ENCODE assay signal across 11 cellular contexts in the genomic region with DNA sequence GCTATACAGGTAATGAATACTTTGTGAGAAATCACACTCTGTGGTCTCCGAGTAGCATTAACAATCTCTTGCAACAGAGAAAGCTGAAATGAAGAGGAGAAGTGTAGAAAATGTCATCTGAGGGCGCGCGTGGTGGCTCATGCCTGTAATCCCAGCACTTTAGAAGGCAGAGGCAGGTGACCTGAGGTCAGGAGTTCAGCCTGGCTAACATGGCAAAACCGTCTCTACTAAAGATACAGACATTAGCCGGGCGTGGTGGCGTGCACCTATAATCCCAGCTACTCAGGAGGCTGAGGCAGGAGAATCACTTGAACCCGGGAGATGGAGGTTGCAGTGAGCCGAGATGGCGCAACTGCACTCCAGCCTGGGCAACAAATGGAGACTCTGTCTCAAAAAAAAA. TPM values are rescaled to one million over a fixed set of nuclear protein-coding genes. Genes with fewer than 3 reads are reported as not detected.
DNase-seq lines count a peak whose midpoint lies in the region; ATAC-seq, FAIRE-seq and TF ChIP-seq lines count a peak whose summit lies in the region.
"Not testable (repeated sequence)": the region's sequence is repeated elsewhere in the genome, so short reads cannot be mapped to it uniquely, and the experiment has no call there.
"Had no signal": no experiment of that assay in that cellular context is flagged by ENCODE, and none has a peak within 500 bp of the region (broad histone marks: within the 10 kb centered on the region; RNA-seq: fewer than 3 reads in every experiment).

No MANE protein-coding gene starts in this region.

- H3K9ac ChIP-seq in liver (ENCODE audit: low read depth in 1 of 2, low read length in 2 of 2), result not testable (repeated sequence)

- TF ChIP-seq POLR2A in body of pancreas (IDR thresholded peaks at IDR 0.05), result not testable (repeated sequence)

- H3K36me3 ChIP-seq in WERI-Rb-1; body of pancreas (replicated peaks in 1 of 2; ENCODE audit: insufficient read depth in 1 of 2, low read depth in 2 of 2); liver (ENCODE audit: control insufficient read depth in 4 of 4, insufficient read depth in 3 of 4, low read depth in 1 of 4, low read length in 3 of 4); small intestine (ENCODE audit: control insufficient read depth in 2 of 2, insufficient read depth in 2 of 2, low read length in 2 of 2): not testable (repeated sequence)

- peaks cover 11% of the 10 kb centered on the region for H3K4me1 Mint-ChIP-seq in osteocyte (ENCODE audit: unreplicated experiment)
- H3K4me1 Mint-ChIP-seq in progenitor cell of endocrine pancreas (ENCODE audit: low read depth), result peaks cover 28% of the 10 kb centered on the region

- TF ChIP-seq CTCF in WERI-Rb-1 (IDR thresholded peaks at IDR 0.05; ENCODE audit: low read depth, low read length); body of pancreas (IDR thresholded peaks at IDR 0.05); liver (IDR thresholded peaks at IDR 0.05; ENCODE audit: low read depth, low read length, missing input control); osteocyte (IDR thresholded peaks at IDR 0.05); progenitor cell of endocrine pancreas (IDR thresholded peaks at IDR 0.05; ENCODE audit: unreplicated experiment): not testable (repeated sequence)

- intact Hi-C loops in body of pancreas (cut with DNase I), result not testable (repeated sequence)

- not testable (repeated sequence) for ATAC-seq in body of pancreas
- ATAC-seq in left lobe of liver, result peak; percentile 68

- TF ChIP-seq RAD21 in liver (IDR thresholded peaks at IDR 0.05), result not testable (repeated sequence)

- WGBS in body of pancreas, 2 donors, result 70 to 72% methylated on average over 8 to 11 of the region's 11 CpGs
- 41% methylated on average over 11 of the region's 11 CpGs for WGBS in liver
- WGBS in small intestine, 3 donors, result 48 to 87% (median 65%) methylated on average over 11 of the region's 11 CpGs

- H3K27me3 ChIP-seq in WERI-Rb-1 (ENCODE audit: insufficient read depth, low read depth, severe bottlenecking); body of pancreas; liver (ENCODE audit: control insufficient read depth in 4 of 4, insufficient read depth in 4 of 4, low read length in 3 of 4); small intestine (ENCODE audit: control insufficient read depth in 2 of 2, insufficient read depth in 2 of 2, low read length in 2 of 2): not testable (repeated sequence)

- not testable (repeated sequence) for H3K9me3 ChIP-seq in WERI-Rb-1 (ENCODE audit: severe bottlenecking); body of pancreas; liver (ENCODE audit: control insufficient read depth in 4 of 4, low read length in 3 of 4); small intestine (ENCODE audit: control insufficient read depth, low read depth)

- not testable (repeated sequence) for H3K27me3 Mint-ChIP-seq in osteocyte (ENCODE audit: unreplicated experiment); progenitor cell of endocrine pancreas

- H3K9me3 Mint-ChIP-seq in osteocyte (ENCODE audit: unreplicated experiment); progenitor cell of endocrine pancreas (ENCODE audit: low read depth): not testable (repeated sequence)

- not testable (repeated sequence) for FAIRE-seq in small intestine (lab: Jason Lieb, UNC)

- not testable (repeated sequence) for H3K27ac ChIP-seq in WERI-Rb-1; small intestine (ENCODE audit: low read depth in 1 of 2, low read length in 1 of 2)
- H3K27ac ChIP-seq in body of pancreas (peak overlapping the region in 3 of 4 donors; percentile 85 to 89 (median 86)), liver (ENCODE audit: low read depth in 1 of 2, low read length in 2 of 2) (peak overlapping the region; percentile 35 to 37)

- H3K36me3 Mint-ChIP-seq in osteocyte (ENCODE audit: unreplicated experiment); progenitor cell of endocrine pancreas (ENCODE audit: insufficient read depth): not testable (repeated sequence)

- H3K4me3 ChIP-seq in WERI-Rb-1 (ENCODE audit: low read depth, low read length); body of pancreas; liver (ENCODE audit: low read depth in 1 of 3, low read length in 3 of 3); small intestine (ENCODE audit: low read depth in 1 of 2, low read length in 2 of 2): not testable (repeated sequence)

- DNase-seq in NCI-H82 (lab: John Stamatoyannopoulos, UW), result peak; percentile 25
- peak; percentile 46 for DNase-seq in WERI-Rb-1
- not testable (repeated sequence) for DNase-seq in body of pancreas; progenitor cell of endocrine pancreas (ENCODE audit: low spot score, unreplicated experiment)
- peak; percentile 70 for DNase-seq in left lobe of liver (ENCODE audit: low spot score)
- peak; percentile 19 for DNase-seq in osteocyte (ENCODE audit: extremely low spot score, unreplicated experiment)
- peak; percentile 61 for DNase-seq in small intestine

- not testable (repeated sequence) for H3K27ac Mint-ChIP-seq in osteocyte (ENCODE audit: unreplicated experiment)
- peak overlapping the region; percentile 69 for H3K27ac Mint-ChIP-seq in progenitor cell of endocrine pancreas

- peaks cover 38% of the 10 kb centered on the region for H3K4me1 ChIP-seq in body of pancreas
- peaks cover 4 to 62% (median 44%) of the 10 kb centered on the region in 4 donors for H3K4me1 ChIP-seq in liver (ENCODE audit: control insufficient read depth in 4 of 4, insufficient read depth in 4 of 4, low read length in 3 of 4)
- H3K4me1 ChIP-seq in small intestine (ENCODE audit: control insufficient read depth in 2 of 2, insufficient read depth in 1 of 2, low read depth in 1 of 2, low read length in 1 of 2), result not testable (repeated sequence)

- not testable (repeated sequence) for H3K4me3 Mint-ChIP-seq in osteocyte (ENCODE audit: unreplicated experiment); progenitor cell of endocrine pancreas (ENCODE audit: low read depth)

TF ChIP-seq in liver, 16 proteins besides CTCF, POLR2A, EP300 and RAD21:
- TF ChIP-seq SP1 (IDR thresholded peaks at IDR 0.05) (peak; percentile 51), HNF4A (conservative IDR thresholded peaks at IDR 0.05) (peak; percentile 52 to 53), RXRA (IDR thresholded peaks at IDR 0.05) (peak; percentile 81 to 85)

RNA-seq across cellular contexts. Expression of gene BMERB1, which starts 20.5 kb away (rescaled TPM):
- total RNA-seq in body of pancreas (10 to 100 TPM in 1 of 2 donors, 1 to 10 TPM in 1; 8.9 to 22.3 TPM), left lobe of liver (12.2 TPM), liver (10 to 100 TPM in 1 of 2 donors, 1 to 10 TPM in 1; 5.6 to 33.3 TPM), osteocyte (47.5 and 47.9 TPM in 2 replicates), progenitor cell of endocrine pancreas (13.5 and 16.1 TPM in 2 replicates)
- polyA plus RNA-seq in liver (1 to 10 TPM; 8.3 to 9.7 TPM), small intestine (10 to 100 TPM in 1 of 3 donors, 1 to 10 TPM in 1, under 1 TPM in 1; 0.89 to 20.9 (median 4.6) TPM)
- total RNA-seq: Caco-2 had no signal

RNA-seq across cellular contexts. Expression of gene MPV17L, which starts 59.4 kb away (rescaled TPM):
- total RNA-seq in body of pancreas, result 10 to 100 TPM; 14.5 to 35.3 TPM
- total RNA-seq in left lobe of liver, result 14.6 TPM
- 10 to 100 TPM; 12.0 to 39.6 TPM for total RNA-seq in liver
- 1 to 10 TPM; 4.9 to 5.6 TPM for polyA plus RNA-seq in liver
- 0.47 and 1.3 TPM in 2 replicates for total RNA-seq in osteocyte
- 36.9 and 37.6 TPM in 2 replicates for total RNA-seq in progenitor cell of endocrine pancreas
- polyA plus RNA-seq in small intestine, result 10 to 100 TPM in 1 of 3 donors, 1 to 10 TPM in 2; 1.8 to 12.0 (median 4.9) TPM
- total RNA-seq: CD4-positive, alpha-beta T cell; CD8-positive, alpha-beta T cell had no signal
